In the genomic region with DNA sequence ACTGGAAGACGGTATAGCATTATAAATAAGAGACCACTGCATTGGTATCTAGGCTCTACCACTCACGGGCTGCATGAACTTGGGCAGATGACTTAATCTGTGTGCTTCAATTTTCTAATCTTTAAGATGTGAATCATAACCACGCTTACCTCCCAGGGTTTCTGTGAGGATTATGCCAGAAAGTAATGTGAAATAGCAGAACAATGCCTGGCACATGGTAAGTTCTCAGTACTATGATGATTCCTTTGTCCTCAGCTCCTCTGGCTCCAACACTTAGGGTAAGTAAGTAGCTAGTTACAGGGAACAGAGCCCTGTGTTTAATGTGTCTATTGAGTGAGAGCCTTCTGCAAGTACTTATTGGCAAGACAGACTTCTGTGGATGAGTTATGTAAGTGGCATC, we compare ENCODE assay signal across 20 cellular contexts. TPM values are rescaled to one million over a fixed set of nuclear protein-coding genes. Genes with fewer than 3 reads are reported as not detected.
A peak's percentile ranks its signal among the peaks of the same experiment; 100 is the strongest.
DNase-seq lines count a peak whose midpoint lies in the region; ATAC-seq, FAIRE-seq and TF ChIP-seq lines count a peak whose summit lies in the region.
"Had no signal": no experiment of that assay in that cellular context is flagged by ENCODE, and none has a peak within 500 bp of the region (broad histone marks: within the 10 kb centered on the region; RNA-seq: fewer than 3 reads in every experiment).

No MANE protein-coding gene starts in this region.

- no peak overlapping the region for H3K9ac ChIP-seq in IMR-90 (ENCODE audit: low read depth, low read length)
- H3K9ac ChIP-seq in astrocyte (ENCODE audit: low read length), result no peak overlapping the region

- no peak overlapping the region for H2AK5ac ChIP-seq in IMR-90 (ENCODE audit: low read depth, low read length)

- no peaks in the 10 kb centered on the region for H3K4me1 ChIP-seq in IMR-90 (ENCODE audit: control insufficient read depth, insufficient read depth, low read length)
- H3K4me1 ChIP-seq in astrocyte (ENCODE audit: insufficient read depth, low read length), result no peaks in the 10 kb centered on the region
- H3K4me1 ChIP-seq in foreskin keratinocyte, result no peaks in the 10 kb centered on the region
- H3K4me1 ChIP-seq: gastrocnemius medialis, right lobe of liver had no signal

- H3K18ac ChIP-seq in IMR-90 (ENCODE audit: low read depth, low read length), result no peak overlapping the region

- H3K4me1 Mint-ChIP-seq in astrocyte (ENCODE audit: low read depth, unreplicated experiment) (peaks cover 12% of the 10 kb centered on the region), natural killer cell (no peaks in the 10 kb centered on the region)
- H3K4me1 Mint-ChIP-seq in activated CD4-positive, alpha-beta T cell treated with anti-CD3 and anti-CD28 coated beads, Interleukin-2, amount 10 ng/mL, durations not matched to agents 7 days and 5 days, result no peaks in the 10 kb centered on the region
- H3K4me1 Mint-ChIP-seq: T-cell had no signal

- no peak overlapping the region for H3K4me3 Mint-ChIP-seq in astrocyte (ENCODE audit: unreplicated experiment)
- H3K4me3 Mint-ChIP-seq in activated CD4-positive, alpha-beta T cell treated with anti-CD3 and anti-CD28 coated beads, Interleukin-2, amount 10 ng/mL, durations not matched to agents 7 days and 5 days, result no peak overlapping the region
- no peak overlapping the region for H3K4me3 Mint-ChIP-seq in natural killer cell
- H3K4me3 Mint-ChIP-seq: activated CD8-positive, alpha-beta T cell treated with anti-CD3 and anti-CD28 coated beads for 36 hours; activated T-cell treated with anti-CD3 and anti-CD28 coated beads, Interleukin-2, amount 50 U/mL, for 72 hours; endodermal cell; T-cell had no signal

- BruUV-seq in IMR-90 (replicated peaks; lab: Mats Ljungman, UMichigan), result no TSS peak

- POLR2A ChIA-PET in IMR-90 (lab: Charles Lee; ENCODE audit: unreplicated experiment), result no interaction called here
- POLR2A ChIA-PET in activated CD4-positive, alpha-beta T cell treated with anti-CD3 and anti-CD28 coated beads, Interleukin-2, amount 10 ng/mL, durations not matched to agents 7 days and 5 days (lab: Charles Lee), result no interaction called here

- H3K9me3 Mint-ChIP-seq in astrocyte (ENCODE audit: unreplicated experiment) (no peaks in the 10 kb centered on the region), natural killer cell (no peaks in the 10 kb centered on the region)
- H3K9me3 Mint-ChIP-seq in activated CD4-positive, alpha-beta T cell treated with anti-CD3 and anti-CD28 coated beads, Interleukin-2, amount 10 ng/mL, durations not matched to agents 7 days and 5 days, result no peaks in the 10 kb centered on the region
- H3K9me3 Mint-ChIP-seq: activated CD8-positive, alpha-beta T cell treated with anti-CD3 and anti-CD28 coated beads for 36 hours; endodermal cell; T-cell had no signal

- ATAC-seq in IMR-90 (ENCODE audit: low read depth) (no peak), foreskin keratinocyte (peak; percentile 21), natural killer cell (no peak)
- ATAC-seq: activated CD8-positive, alpha-beta T cell treated with anti-CD3 and anti-CD28 coated beads for 36 hours; activated T-cell treated with anti-CD3 and anti-CD28 coated beads, Interleukin-2, amount 50 U/mL, for 72 hours; gastrocnemius medialis; left ventricle myocardium superior; right lobe of liver; T-cell had no signal

- H3K4me2 ChIP-seq in IMR-90 (ENCODE audit: low read depth, low read length) (no peak overlapping the region), astrocyte (ENCODE audit: low read length) (peak overlapping the region; percentile 35)

- CTCF ChIA-PET in IMR-90 (lab: Yijun Ruan, JAX), result no interaction called here
- CTCF ChIA-PET in activated CD4-positive, alpha-beta T cell treated with anti-CD3 and anti-CD28 coated beads, Interleukin-2, amount 10 ng/mL, durations not matched to agents 7 days and 5 days (lab: Charles Lee), result no interaction called here

- TF ChIP-seq CTCF in AG10803 (conservative IDR thresholded peaks at IDR 0.05; ENCODE audit: low read length) (no peak), IMR-90 (conservative IDR thresholded peaks at IDR 0.05; ENCODE audit: low read depth, low read length) (no peak), astrocyte (IDR thresholded peaks at IDR 0.05; ENCODE audit: insufficient read depth, low read depth, low read length) (no peak), foreskin keratinocyte (conservative IDR thresholded peaks at IDR 0.05) (no peak), natural killer cell (IDR thresholded peaks at IDR 0.05) (no peak)

- no peak overlapping the region for H3K56ac ChIP-seq in IMR-90 (ENCODE audit: extremely low read depth, insufficient read depth, low read length)

- no peak overlapping the region for H2BK120ac ChIP-seq in IMR-90 (ENCODE audit: low read depth, low read length)

- TF ChIP-seq RAD21 in IMR-90 (IDR thresholded peaks at IDR 0.05; ENCODE audit: low read length), result no peak

- dilution Hi-C loops in IMR-90 (cut with HindIII; ENCODE audit: low sequenced_read_pairs, unreplicated experiment), result no loop called here

- H2AFZ ChIP-seq in IMR-90 (replicated peaks; ENCODE audit: low read length, poor library complexity), result no peak overlapping the region
- H2AFZ ChIP-seq in astrocyte (ENCODE audit: low read depth, low read length), result peak overlapping the region; percentile 2

- no peak overlapping the region for H3K14ac ChIP-seq in IMR-90 (replicated peaks; ENCODE audit: low read depth, low read length)

- H3K9me3 ChIP-seq in IMR-90 (ENCODE audit: control insufficient read depth, insufficient read depth, low read length) (no peaks in the 10 kb centered on the region), astrocyte (ENCODE audit: insufficient read depth, low read depth, low read length) (no peaks in the 10 kb centered on the region)
- H3K9me3 ChIP-seq: gastrocnemius medialis, right lobe of liver had no signal

- H3K27ac Mint-ChIP-seq in astrocyte (ENCODE audit: unreplicated experiment), result peak overlapping the region; percentile 86
- no peak overlapping the region for H3K27ac Mint-ChIP-seq in activated CD4-positive, alpha-beta T cell treated with anti-CD3 and anti-CD28 coated beads, Interleukin-2, amount 10 ng/mL, durations not matched to agents 7 days and 5 days
- no peak overlapping the region for H3K27ac Mint-ChIP-seq in natural killer cell
- H3K27ac Mint-ChIP-seq: activated CD8-positive, alpha-beta T cell treated with anti-CD3 and anti-CD28 coated beads for 36 hours; activated T-cell treated with anti-CD3 and anti-CD28 coated beads, Interleukin-2, amount 50 U/mL, for 72 hours; endodermal cell; T-cell had no signal

- no peak overlapping the region for H3K4ac ChIP-seq in IMR-90 (ENCODE audit: low read depth, low read length)

- in situ Hi-C loops in IMR-90 (cut with MboI; ENCODE audit: low sequenced_read_pairs), result no loop called here

- H2AK9ac ChIP-seq in IMR-90 (replicated peaks; ENCODE audit: low read depth, low read length, poor library complexity), result no peak overlapping the region

- H4K8ac ChIP-seq in IMR-90 (ENCODE audit: low read depth in 2 of 2, low read length in 2 of 2), result no peak overlapping the region

- peaks cover 15% of the 10 kb centered on the region for H3K27me3 Mint-ChIP-seq in astrocyte (ENCODE audit: low read depth, unreplicated experiment)
- H3K27me3 Mint-ChIP-seq in activated CD4-positive, alpha-beta T cell treated with anti-CD3 and anti-CD28 coated beads, Interleukin-2, amount 10 ng/mL, durations not matched to agents 7 days and 5 days, result peaks cover 21% of the 10 kb centered on the region
- peaks cover 13 to 31% of the 10 kb centered on the region in 2 donors for H3K27me3 Mint-ChIP-seq in natural killer cell (ENCODE audit: low read depth in 2 of 2)

- no peak overlapping the region for H2BK5ac ChIP-seq in IMR-90 (ENCODE audit: low read depth, low read length, poor library complexity, severe bottlenecking)

- H3K27ac ChIP-seq in IMR-90 (ENCODE audit: insufficient read depth, low read length) (no peak overlapping the region), astrocyte (ENCODE audit: low read depth, low read length) (peak overlapping the region; percentile 37), foreskin keratinocyte (no peak overlapping the region)
- H3K27ac ChIP-seq: gastrocnemius medialis, right lobe of liver, WERI-Rb-1 had no signal

- H3K36me3 Mint-ChIP-seq in astrocyte (ENCODE audit: low read depth, unreplicated experiment) (no peaks in the 10 kb centered on the region), natural killer cell (no peaks in the 10 kb centered on the region)
- H3K36me3 Mint-ChIP-seq in activated CD4-positive, alpha-beta T cell treated with anti-CD3 and anti-CD28 coated beads, Interleukin-2, amount 10 ng/mL, durations not matched to agents 7 days and 5 days (ENCODE audit: low read depth), result no peaks in the 10 kb centered on the region
- H3K36me3 Mint-ChIP-seq: T-cell had no signal

- H3K23ac ChIP-seq in IMR-90 (ENCODE audit: low read depth, low read length), result no peak overlapping the region

- no peak overlapping the region for H4K91ac ChIP-seq in IMR-90 (ENCODE audit: insufficient read depth, low read depth, low read length)

- no peak overlapping the region for H4K5ac ChIP-seq in IMR-90 (ENCODE audit: low read depth, low read length)

- no peak overlapping the region for H2BK15ac ChIP-seq in IMR-90 (ENCODE audit: low read depth, low read length)

- H3K79me2 ChIP-seq in astrocyte (ENCODE audit: insufficient read depth, low read length), result no peaks in the 10 kb centered on the region

- H2BK20ac ChIP-seq in IMR-90 (ENCODE audit: low read depth, low read length), result no peak overlapping the region

- DNase-seq in AG10803 (ENCODE audit: low read depth), result peak; percentile 46
- DNase-seq in IMR-90, result peak; percentile 53
- peak; percentile 88 for DNase-seq in astrocyte (ENCODE audit: low read depth)
- peak; percentile 5 to 47 for DNase-seq in foreskin keratinocyte
- DNase-seq in activated CD4-positive, alpha-beta T cell treated with anti-CD3 and anti-CD28 coated beads, Interleukin-2, amount 10 ng/mL, durations not matched to agents 7 days and 5 days, result no peak
- DNase-seq in natural killer cell, result no peak
- DNase-seq in activated CD4-positive, alpha-beta T cell treated with anti-CD3 and anti-CD28 coated beads for 48 hours, result no peak
- DNase-seq in NCI-H2196 treated with DMSO at 0.1 percent for 48 hours (lab: John Stamatoyannopoulos, UW; ENCODE audit: unreplicated experiment), result no peak
- DNase-seq: activated CD8-positive, alpha-beta T cell treated with anti-CD3 and anti-CD28 coated beads for 36 hours; activated T-cell treated with anti-CD3 and anti-CD28 coated beads, Interleukin-2, amount 50 U/mL, for 72 hours; endodermal cell; gastrocnemius medialis; left ventricle myocardium superior; NCI-H1092 treated with DMSO at 0.1 percent for 48 hours; NCI-H82; occipital lobe; right lobe of liver; T-cell; WERI-Rb-1 had no signal

- no peaks in the 10 kb centered on the region for H3K9me1 ChIP-seq in IMR-90 (ENCODE audit: insufficient read depth, low read length)

- H3K4me3 ChIP-seq in AG10803 (ENCODE audit: low read length) (no peak overlapping the region), IMR-90 (ENCODE audit: insufficient read depth, low read depth, low read length) (no peak overlapping the region), astrocyte (ENCODE audit: insufficient read depth, low read depth, low read length) (no peak overlapping the region)
- H3K4me3 ChIP-seq: gastrocnemius medialis, right lobe of liver had no signal

- H4K20me1 ChIP-seq in IMR-90 (ENCODE audit: insufficient read depth, low read length), result no peaks in the 10 kb centered on the region
- H4K20me1 ChIP-seq in astrocyte (ENCODE audit: insufficient read depth, low read length), result no peaks in the 10 kb centered on the region

- H3K27me3 ChIP-seq in IMR-90 (ENCODE audit: control insufficient read depth, insufficient read depth, low read length), result peaks cover 2% of the 10 kb centered on the region
- peaks cover 10% of the 10 kb centered on the region for H3K27me3 ChIP-seq in astrocyte (ENCODE audit: insufficient read depth, low read length)
- peaks cover 43% of the 10 kb centered on the region for H3K27me3 ChIP-seq in foreskin keratinocyte
- H3K27me3 ChIP-seq: right lobe of liver had no signal

- intact Hi-C loops in IMR-90 (cut with micrococcal nuclease), result loop anchor here (10.0 kb wide), 1 partner anchor 55 kb away; no protein-coding TSS in a partner anchor
- intact Hi-C loops in natural killer cell (cut with micrococcal nuclease), result no loop called here

- H3K79me1 ChIP-seq in IMR-90 (ENCODE audit: low read depth in 1 of 2, low read length in 2 of 2), result no peaks in the 10 kb centered on the region

- no peaks in the 10 kb centered on the region for H3K36me3 ChIP-seq in IMR-90 (ENCODE audit: control insufficient read depth, insufficient read depth, low read length)
- H3K36me3 ChIP-seq in astrocyte (ENCODE audit: insufficient read depth, low read length), result no peaks in the 10 kb centered on the region
- H3K36me3 ChIP-seq: gastrocnemius medialis, right lobe of liver, WERI-Rb-1 had no signal

- no peak for FAIRE-seq in astrocyte (lab: Jason Lieb, UNC)

- WGBS in IMR-90 (ENCODE audit: extremely low coverage in 2 of 2, insufficient read length in 1 of 2), 2 experiments, result no CpG with 5 or more reads among the region's 3 CpGs

- no peak for TF ChIP-seq POLR2A in IMR-90 (IDR thresholded peaks at IDR 0.05; ENCODE audit: low read depth, low read length)

RNA-seq across cellular contexts. Expression of gene POU4F3, which starts 31.1 kb away (rescaled TPM):
- total RNA-seq in IMR-90 (2012; rRNA removed) (not detected in 2 replicates), astrocyte (0.18 TPM in 1 of 2 replicates, not detected in the other), foreskin keratinocyte (not detected in 2 replicates), natural killer cell (under 1 TPM in 1 of 3 donors, not detected in 2; 0.16 TPM)
- polyA plus RNA-seq in IMR-90 (2012; rRNA removed) (0.02 and 0.06 TPM in 2 replicates), foreskin keratinocyte (0.04 TPM in 1 of 2 replicates, not detected in the other)
- 0.02 TPM in 1 of 2 replicates, not detected in the other for polyA plus RNA-seq in IMR-90 (2012; cell fraction: cytosol; rRNA removed)
- 0.09 and 0.14 TPM in 2 replicates for polyA plus RNA-seq in IMR-90 (2012; cell fraction: nucleus; rRNA removed; ENCODE audit: low replicate concordance)
- under 1 TPM; 0.10 to 0.17 TPM for total RNA-seq in activated CD4-positive, alpha-beta T cell treated with anti-CD3 and anti-CD28 coated beads, Interleukin-2, amount 10 ng/mL, durations not matched to agents 7 days and 5 days
- total RNA-seq: activated CD8-positive, alpha-beta T cell treated with anti-CD3 and anti-CD28 coated beads for 36 hours; activated T-cell treated with anti-CD3 and anti-CD28 coated beads, Interleukin-2, amount 50 U/mL, for 72 hours; cerebellum; gastrocnemius medialis; left ventricle myocardium superior; occipital lobe had no signal

Comparison
In these comparisons a context has a peak if more than half of its experiments do, and no peak if none do; other contexts are left out.
1. DNase-seq: peak in AG10803 (single experiment), IMR-90 (single experiment), astrocyte (single experiment) and foreskin keratinocyte (2 of 2); none in activated CD4-positive, alpha-beta T cell treated with anti-CD3 and anti-CD28 coated beads, Interleukin-2, amount 10 ng/mL, durations not matched to agents 7 days and 5 days (single experiment), natural killer cell (single experiment), activated CD4-positive, alpha-beta T cell treated with anti-CD3 and anti-CD28 coated beads for 48 hours (single experiment) and NCI-H2196 treated with DMSO at 0.1 percent for 48 hours (single experiment).